ENCODE assay signal across 8 cellular contexts in genomic region chr6:12075067-12075563, GRCh38.
DNase-seq lines count a peak whose midpoint lies in the region; ATAC-seq, FAIRE-seq and TF ChIP-seq lines count a peak whose summit lies in the region.

No MANE protein-coding gene starts in this region.

- H3K27ac ChIP-seq in foreskin keratinocyte (no peak overlapping the region), uterus (no peak overlapping the region)

- peak; percentile 18 for DNase-seq in stimulated activated CD4-positive, alpha-beta T cell treated with anti-CD3 and anti-CD28 coated beads, Interleukin-4, amount 100 ng/mL, for 24 hours
- no peak for DNase-seq in stimulated activated CD4-positive, alpha-beta T cell treated with anti-CD3 and anti-CD28 coated beads, Interleukin-15, amount 100 ng/mL, for 24 hours
- DNase-seq in foreskin keratinocyte (peak in 1 of 2 donors; percentile 57), uterus (no peak), HCEC 1CT (no peak), posterior vena cava (ENCODE audit: low spot score) (no peak), HTR-8/SVneo (ENCODE audit: insufficient read length, low spot score) (no peak)

- peak; percentile 49; the same call in 2 of the 3 replicates for ATAC-seq in SK-N-SH treated with all-trans-retinoic acid at 6 μM for 48 hours
- peak; percentile 95 for ATAC-seq in foreskin keratinocyte

- intact Hi-C loops in uterus (cut with DNase I; ENCODE audit: low total_unique reads) (no loop called here), posterior vena cava (cut with DNase I) (no loop called here)

- H3K9me3 ChIP-seq in uterus = no peaks in the 10 kb centered on the region

- TF ChIP-seq POLR2A in uterus (IDR thresholded peaks at IDR 0.05) = no peak

- no peaks in the 10 kb centered on the region for H3K36me3 ChIP-seq in uterus

- peak; percentile 67 for TF ChIP-seq CTCF in foreskin keratinocyte (conservative IDR thresholded peaks at IDR 0.05)
- peak in 3 of 4 experiments; percentile 10 to 15 (median 14) for TF ChIP-seq CTCF in uterus (IDR thresholded peaks at IDR 0.05)

- H3K4me1 ChIP-seq in foreskin keratinocyte (peaks cover 13% of the 10 kb centered on the region), uterus (no peaks in the 10 kb centered on the region)

- H3K27me3 ChIP-seq in foreskin keratinocyte = no peaks in the 10 kb centered on the region
- no peaks in the 10 kb centered on the region for H3K27me3 ChIP-seq in uterus

- no peak overlapping the region for H3K4me3 ChIP-seq in uterus

- FAIRE-seq in HTR-8/SVneo (lab: Jason Lieb, UNC) = no peak

TF ChIP-seq in SK-N-SH treated with all-trans-retinoic acid at 6 μM for 48 hours, 23 proteins besides CTCF, POLR2A, EP300 and RAD21:
- TF ChIP-seq RARB (CRISPR knock-in tag; IDR thresholded peaks at IDR 0.05) (no peak), TOX (CRISPR knock-in tag; IDR thresholded peaks at IDR 0.05; ENCODE audit: borderline replicate concordance) (no peak), TSHZ2 (CRISPR knock-in tag; IDR thresholded peaks at IDR 0.05) (no peak)
- TF ChIP-seq, protein P1, sequence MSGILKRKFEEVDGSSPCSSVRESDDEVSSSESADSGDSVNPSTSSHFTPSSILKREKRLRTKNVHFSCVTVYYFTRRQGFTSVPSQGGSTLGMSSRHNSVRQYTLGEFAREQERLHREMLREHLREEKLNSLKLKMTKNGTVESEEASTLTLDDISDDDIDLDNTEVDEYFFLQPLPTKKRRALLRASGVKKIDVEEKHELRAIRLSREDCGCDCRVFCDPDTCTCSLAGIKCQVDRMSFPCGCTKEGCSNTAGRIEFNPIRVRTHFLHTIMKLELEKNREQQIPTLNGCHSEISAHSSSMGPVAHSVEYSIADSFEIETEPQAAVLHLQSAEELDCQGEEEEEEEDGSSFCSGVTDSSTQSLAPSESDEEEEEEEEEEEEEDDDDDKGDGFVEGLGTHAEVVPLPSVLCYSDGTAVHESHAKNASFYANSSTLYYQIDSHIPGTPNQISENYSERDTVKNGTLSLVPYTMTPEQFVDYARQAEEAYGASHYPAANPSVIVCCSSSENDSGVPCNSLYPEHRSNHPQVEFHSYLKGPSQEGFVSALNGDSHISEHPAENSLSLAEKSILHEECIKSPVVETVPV (CRISPR knock-in tag; IDR thresholded peaks at IDR 0.05) = no peak
